8 cellular contexts compared by ENCODE assay signal in genomic region chr11:64246874-64247728, GRCh38. TPM values are rescaled to one million over a fixed set of nuclear protein-coding genes. Genes with fewer than 3 reads are reported as not detected.
DNase-seq lines count a peak whose midpoint lies in the region; ATAC-seq and TF ChIP-seq lines count a peak whose summit lies in the region.

A gene with protein sequence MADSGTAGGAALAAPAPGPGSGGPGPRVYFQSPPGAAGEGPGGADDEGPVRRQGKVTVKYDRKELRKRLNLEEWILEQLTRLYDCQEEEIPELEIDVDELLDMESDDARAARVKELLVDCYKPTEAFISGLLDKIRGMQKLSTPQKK (minus strand): TSS chr11:64246943. CDS start chr11:64246673, 270 bp downstream.

- peaks cover 0 to 2% (median 0%) of the 10 kb centered on the region in 3 donors for H3K36me3 Mint-ChIP-seq in naive thymus-derived CD8-positive, alpha-beta T cell

- peaks cover 27% of the 10 kb centered on the region for H4K20me1 ChIP-seq in Loucy (ENCODE audit: insufficient read depth, low read length, poor library complexity, severe bottlenecking)

- POLR2A ChIA-PET in naive thymus-derived CD8-positive, alpha-beta T cell (lab: Charles Lee): interaction anchor here (0.7 to 13.8 kb wide), 12 partner anchors 10 to 273 kb away, joined by 3 to 176 read pairs (median 16); partner anchors contain the start of genes BAD, COX8A, DNAJC4 and ESRRA

- H3K27me3 Mint-ChIP-seq in naive thymus-derived CD8-positive, alpha-beta T cell: no peaks in the 10 kb centered on the region
- H3K27me3 Mint-ChIP-seq in stimulated activated naive CD8-positive, alpha-beta T cell treated with anti-CD3 and anti-CD28 coated beads, Interleukin-15, amount 100 ng/mL, for 72 hours: no peaks in the 10 kb centered on the region

- H3K9me3 Mint-ChIP-seq in naive thymus-derived CD8-positive, alpha-beta T cell: no peaks in the 10 kb centered on the region
- H3K9me3 Mint-ChIP-seq in stimulated activated naive CD8-positive, alpha-beta T cell treated with anti-CD3 and anti-CD28 coated beads, Interleukin-15, amount 100 ng/mL, for 72 hours: no peaks in the 10 kb centered on the region

- peaks cover 46% of the 10 kb centered on the region for H3K4me1 ChIP-seq in Loucy (ENCODE audit: insufficient read depth, low read length, poor library complexity, severe bottlenecking)

- H3K9me2 ChIP-seq in Loucy (replicated peaks; ENCODE audit: low read depth, low read length): no peaks in the 10 kb centered on the region

- H3K4me3 ChIP-seq in Loucy (ENCODE audit: low read length, poor library complexity, severe bottlenecking) (peak within 1 kb of the TSS; percentile 96), fibroblast of pulmonary artery (replicated peaks; ENCODE audit: low read depth, low read length) (peak within 1 kb of the TSS; percentile 94)

- peak within 1 kb of the TSS; percentile 79 to 92 (median 88) for H3K4me3 Mint-ChIP-seq in naive thymus-derived CD8-positive, alpha-beta T cell
- H3K4me3 Mint-ChIP-seq in stimulated activated naive CD8-positive, alpha-beta T cell treated with anti-CD3 and anti-CD28 coated beads, Interleukin-15, amount 100 ng/mL, for 72 hours: peak within 1 kb of the TSS; percentile 95 to 96

- peak within 1 kb of the TSS; percentile 89 for H3K9ac ChIP-seq in Loucy (ENCODE audit: low read depth, low read length, poor library complexity, severe bottlenecking)

- peak within 1 kb of the TSS; percentile 13 to 93 (median 82) for H3K27ac Mint-ChIP-seq in naive thymus-derived CD8-positive, alpha-beta T cell
- H3K27ac Mint-ChIP-seq in stimulated activated naive CD8-positive, alpha-beta T cell treated with anti-CD3 and anti-CD28 coated beads, Interleukin-15, amount 100 ng/mL, for 72 hours: peak within 1 kb of the TSS; percentile 95 to 96

- TF ChIP-seq CTCF in Loucy (conservative IDR thresholded peaks at IDR 0.05; ENCODE audit: low read length) (0 out of 2 replicates have a peak, but pooled peaks have one; percentile 8), fibroblast of pulmonary artery (IDR thresholded peaks at IDR 0.05; ENCODE audit: low read length, missing control alignments) (no peak)

- ATAC-seq in GM19351 (IDR thresholded peaks at IDR 0.05; ENCODE audit: unreplicated experiment): peak; percentile 35
- peak; percentile 65 to 69 for ATAC-seq in naive thymus-derived CD8-positive, alpha-beta T cell
- ATAC-seq in stimulated activated naive CD8-positive, alpha-beta T cell treated with anti-CD3 and anti-CD28 coated beads, Interleukin-15, amount 100 ng/mL, for 72 hours: peak; percentile 66

- DNase-seq in AG08396 (ENCODE audit: low spot score) (peak; percentile 94), SHP77 treated with DMSO at 0.1 percent for 48 hours (lab: John Stamatoyannopoulos, UW) (peak; percentile 62), fibroblast of pulmonary artery (ENCODE audit: low read depth) (peak; percentile 84)
- DNase-seq in activated effector memory CD4-positive, alpha-beta T cell treated with anti-CD3 and anti-CD28 coated beads, Interleukin-2, amount 50 U/mL, for 16 hours: peak; percentile 93
- peak; percentile 57 to 87 (median 71) for DNase-seq in naive thymus-derived CD8-positive, alpha-beta T cell
- DNase-seq in stimulated activated naive CD8-positive, alpha-beta T cell treated with anti-CD3 and anti-CD28 coated beads, Interleukin-15, amount 100 ng/mL, for 72 hours: peak; percentile 77

- no peaks in the 10 kb centered on the region for H3K27me3 ChIP-seq in Loucy (ENCODE audit: insufficient read depth, low read length, poor library complexity, severe bottlenecking)

- H3K36me3 ChIP-seq in Loucy (ENCODE audit: insufficient read depth, low read length): peaks cover 11% of the 10 kb centered on the region; the same call in 1 of the 2 replicates

- peaks cover 45% of the 10 kb centered on the region for H3K79me2 ChIP-seq in Loucy (ENCODE audit: insufficient read depth, low read length)

- peak within 1 kb of the TSS; percentile 100 for H3K4me2 ChIP-seq in Loucy (ENCODE audit: low read depth, low read length, poor library complexity, severe bottlenecking)

- no peaks in the 10 kb centered on the region for H3K9me3 ChIP-seq in Loucy (ENCODE audit: insufficient read depth, low read depth, low read length)

- H3F3A ChIP-seq in Loucy (ENCODE audit: low read depth): peaks cover 3% of the 10 kb centered on the region; the same call in 1 of the 2 replicates

- peaks cover 18 to 53% (median 48%) of the 10 kb centered on the region in 4 donors for H3K4me1 Mint-ChIP-seq in naive thymus-derived CD8-positive, alpha-beta T cell
- H3K4me1 Mint-ChIP-seq in stimulated activated naive CD8-positive, alpha-beta T cell treated with anti-CD3 and anti-CD28 coated beads, Interleukin-15, amount 100 ng/mL, for 72 hours: peaks cover 72% of the 10 kb centered on the region

- H2AFZ ChIP-seq in Loucy (ENCODE audit: low read length): peak within 1 kb of the TSS; percentile 94

RNA-seq across cellular contexts. Expression of the gene that starts here (rescaled TPM):
- 10 to 100 TPM; 39.1 to 45.5 TPM for total RNA-seq in naive thymus-derived CD8-positive, alpha-beta T cell
- 10 to 100 TPM; 22.4 to 50.6 (median 45.4) TPM for polyA plus RNA-seq in naive thymus-derived CD8-positive, alpha-beta T cell

Comparison
In these comparisons a context has a peak if more than half of its experiments do, and no peak if none do; other contexts are left out.
1. Peak in every context shown above with its lines: DNase-seq, ATAC-seq and H3K4me3 ChIP-seq.